In the genomic region with DNA sequence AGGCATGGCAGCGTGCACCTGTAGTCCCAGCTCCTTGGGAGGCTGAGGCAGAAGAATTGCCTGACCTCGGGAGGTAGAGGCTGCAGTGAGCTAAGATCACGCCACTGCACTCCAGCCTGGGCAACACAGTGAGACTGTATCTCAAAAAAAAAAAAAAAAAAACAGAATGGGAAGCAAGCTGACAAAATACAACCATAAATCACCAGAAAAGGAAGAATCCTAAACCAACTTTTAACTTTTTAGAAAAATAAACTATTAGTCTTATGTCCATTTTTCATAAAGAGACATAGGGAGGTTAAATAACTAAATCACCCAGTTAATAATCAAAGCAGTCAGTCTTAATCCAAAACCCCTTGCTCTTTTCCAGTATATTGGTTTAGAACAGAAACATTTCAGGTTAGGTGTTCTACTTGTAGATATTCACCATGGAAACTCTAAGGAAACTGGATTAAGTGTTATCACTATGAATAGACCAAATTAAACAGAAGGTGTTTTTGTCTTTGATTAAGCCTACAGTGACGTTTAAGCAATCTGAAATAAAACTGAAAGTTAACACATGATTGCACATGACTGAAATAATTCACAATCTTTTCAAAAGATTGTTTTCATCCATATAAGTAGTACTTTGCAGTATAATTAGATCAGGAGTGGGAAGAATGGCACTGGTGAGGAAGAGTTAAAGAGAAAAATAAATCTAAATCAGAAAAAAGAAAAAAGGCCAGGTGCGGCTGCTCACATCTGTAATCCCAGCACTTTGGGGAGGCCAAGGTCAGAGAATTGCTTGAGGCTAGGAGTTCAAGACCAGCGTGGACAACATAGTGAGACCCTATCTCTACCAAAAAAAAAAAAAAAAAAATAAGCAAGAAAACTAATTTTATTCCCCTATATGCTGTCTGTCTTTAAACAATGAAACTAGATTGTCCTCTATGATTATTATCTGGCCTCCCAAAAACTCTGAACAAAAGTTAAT, we compare ENCODE assay signal across 1 cellular context.
A peak's percentile ranks its signal among the peaks of the same experiment; 100 is the strongest.
TF ChIP-seq lines count a peak whose summit lies in the region.

No MANE protein-coding gene starts in this region.

TF ChIP-seq in K562, 482 proteins besides CTCF, POLR2A, EP300 and RAD21 (continued from another document):
- TF ChIP-seq, protein P1, sequence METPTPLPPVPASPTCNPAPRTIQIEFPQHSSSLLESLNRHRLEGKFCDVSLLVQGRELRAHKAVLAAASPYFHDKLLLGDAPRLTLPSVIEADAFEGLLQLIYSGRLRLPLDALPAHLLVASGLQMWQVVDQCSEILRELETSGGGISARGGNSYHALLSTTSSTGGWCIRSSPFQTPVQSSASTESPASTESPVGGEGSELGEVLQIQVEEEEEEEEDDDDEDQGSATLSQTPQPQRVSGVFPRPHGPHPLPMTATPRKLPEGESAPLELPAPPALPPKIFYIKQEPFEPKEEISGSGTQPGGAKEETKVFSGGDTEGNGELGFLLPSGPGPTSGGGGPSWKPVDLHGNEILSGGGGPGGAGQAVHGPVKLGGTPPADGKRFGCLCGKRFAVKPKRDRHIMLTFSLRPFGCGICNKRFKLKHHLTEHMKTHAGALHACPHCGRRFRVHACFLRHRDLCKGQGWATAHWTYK (CRISPR knock-in tag; IDR thresholded peaks at IDR 0.05), result no peak
- no peak for TF ChIP-seq POLR2B (IDR thresholded peaks at IDR 0.05; ENCODE audit: low read depth, partially characterized antibody)
- TF ChIP-seq GATAD2B (IDR thresholded peaks at IDR 0.05; ENCODE audit: borderline replicate concordance), result 0 out of 2 replicates have a peak, but pooled peaks have one; percentile 37
- no peak for TF ChIP-seq RB1 (IDR thresholded peaks at IDR 0.05; ENCODE audit: low read depth)
- TF ChIP-seq, protein P2, sequence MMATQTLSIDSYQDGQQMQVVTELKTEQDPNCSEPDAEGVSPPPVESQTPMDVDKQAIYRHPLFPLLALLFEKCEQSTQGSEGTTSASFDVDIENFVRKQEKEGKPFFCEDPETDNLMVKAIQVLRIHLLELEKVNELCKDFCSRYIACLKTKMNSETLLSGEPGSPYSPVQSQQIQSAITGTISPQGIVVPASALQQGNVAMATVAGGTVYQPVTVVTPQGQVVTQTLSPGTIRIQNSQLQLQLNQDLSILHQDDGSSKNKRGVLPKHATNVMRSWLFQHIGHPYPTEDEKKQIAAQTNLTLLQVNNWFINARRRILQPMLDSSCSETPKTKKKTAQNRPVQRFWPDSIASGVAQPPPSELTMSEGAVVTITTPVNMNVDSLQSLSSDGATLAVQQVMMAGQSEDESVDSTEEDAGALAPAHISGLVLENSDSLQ (IDR thresholded peaks at IDR 0.05), result peak; percentile 58
- TF ChIP-seq, protein P3, sequence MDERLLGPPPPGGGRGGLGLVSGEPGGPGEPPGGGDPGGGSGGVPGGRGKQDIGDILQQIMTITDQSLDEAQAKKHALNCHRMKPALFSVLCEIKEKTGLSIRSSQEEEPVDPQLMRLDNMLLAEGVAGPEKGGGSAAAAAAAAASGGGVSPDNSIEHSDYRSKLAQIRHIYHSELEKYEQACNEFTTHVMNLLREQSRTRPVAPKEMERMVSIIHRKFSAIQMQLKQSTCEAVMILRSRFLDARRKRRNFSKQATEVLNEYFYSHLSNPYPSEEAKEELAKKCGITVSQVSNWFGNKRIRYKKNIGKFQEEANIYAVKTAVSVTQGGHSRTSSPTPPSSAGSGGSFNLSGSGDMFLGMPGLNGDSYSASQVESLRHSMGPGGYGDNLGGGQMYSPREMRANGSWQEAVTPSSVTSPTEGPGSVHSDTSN (CRISPR knock-in tag; IDR thresholded peaks at IDR 0.05; ENCODE audit: low read depth), result no peak
- TF ChIP-seq, protein P3 (tag; conservative IDR thresholded peaks at IDR 0.05; ENCODE audit: low read depth), result peak; percentile 43
- TF ChIP-seq SOX6 (IDR thresholded peaks at IDR 0.05), result 0 out of 2 replicates have a peak, but pooled peaks have one; percentile 8
- TF ChIP-seq RBFOX2 (IDR thresholded peaks at IDR 0.05; ENCODE audit: low read depth, low read length), result peak; percentile 29; the same call in 1 of the 2 replicates
- no peak for TF ChIP-seq ZBTB1 (CRISPR knock-in tag; IDR thresholded peaks at IDR 0.05; ENCODE audit: borderline replicate concordance, low read depth)
- TF ChIP-seq CAMTA2 (CRISPR knock-in tag; conservative IDR thresholded peaks at IDR 0.05), result no peak
- TF ChIP-seq ZSCAN29 (IDR thresholded peaks at IDR 0.05), result no peak
- TF ChIP-seq ATF7 (IDR thresholded peaks at IDR 0.05), result no peak
- peak; percentile 36; the same call in 1 of the 2 replicates for TF ChIP-seq RFX1 (IDR thresholded peaks at IDR 0.05)
- no peak for TF ChIP-seq U2AF2 (optimal IDR thresholded peaks at IDR 0.05; ENCODE audit: low read depth, low read length)
- no peak for TF ChIP-seq HDAC2 (IDR thresholded peaks at IDR 0.05)
- peak; percentile 22; the same call in 1 of the 2 replicates for TF ChIP-seq ZNF121 (CRISPR knock-in tag; conservative IDR thresholded peaks at IDR 0.05)
- TF ChIP-seq TCFL5 (CRISPR knock-in tag; conservative IDR thresholded peaks at IDR 0.05), result no peak
- TF ChIP-seq HIVEP1 (CRISPR knock-in tag; IDR thresholded peaks at IDR 0.05), result no peak
